ENCODE assay signal across 13 cellular contexts in the genomic region with DNA sequence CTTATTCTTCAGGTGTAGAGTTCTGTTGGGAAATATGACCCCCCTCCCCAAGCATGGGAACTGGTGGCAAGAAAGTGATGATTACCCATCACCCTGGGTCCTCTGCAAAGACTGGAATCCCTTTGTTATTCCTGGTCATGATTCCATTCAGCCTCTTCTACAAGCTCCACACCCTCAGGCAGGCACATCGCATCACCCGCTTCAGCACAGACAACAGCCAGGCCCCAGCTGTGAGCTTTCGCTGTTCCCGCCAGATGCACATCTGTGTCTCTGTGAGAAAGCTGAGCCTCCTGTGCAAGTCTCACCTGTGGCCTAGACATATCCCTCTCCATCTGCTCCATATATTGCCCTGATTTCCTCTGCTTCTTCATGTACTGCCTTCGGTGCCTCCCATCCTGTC.
DNase-seq lines count a peak whose midpoint lies in the region; ATAC-seq and TF ChIP-seq lines count a peak whose summit lies in the region.
"Had no signal": no experiment of that assay in that cellular context is flagged by ENCODE, and none has a peak within 500 bp of the region (broad histone marks: within the 10 kb centered on the region; RNA-seq: fewer than 3 reads in every experiment).

No MANE protein-coding gene starts in this region.

- peaks cover 6% of the 10 kb centered on the region for H3K36me3 Mint-ChIP-seq in glutamatergic neuron (ENCODE audit: unreplicated experiment)

- H3K4me1 Mint-ChIP-seq in glutamatergic neuron (ENCODE audit: low read depth, unreplicated experiment) = peaks cover 18% of the 10 kb centered on the region

- peak overlapping the region; percentile 98 for H3K27ac Mint-ChIP-seq in glutamatergic neuron (ENCODE audit: unreplicated experiment)
- H3K27ac Mint-ChIP-seq: HFFc6 had no signal

- peaks cover 15% of the 10 kb centered on the region for H3K9me3 Mint-ChIP-seq in glutamatergic neuron (ENCODE audit: unreplicated experiment)

- ATAC-seq in SK-N-SH treated with all-trans-retinoic acid at 6 μM for 48 hours = no peak

- peak overlapping the region; percentile 78 for H3K4me3 Mint-ChIP-seq in glutamatergic neuron (ENCODE audit: unreplicated experiment)
- H3K4me3 Mint-ChIP-seq: HFFc6 had no signal

- peaks cover 17% of the 10 kb centered on the region for H3K27me3 Mint-ChIP-seq in glutamatergic neuron (ENCODE audit: unreplicated experiment)

- TF ChIP-seq CTCF in glutamatergic neuron (IDR thresholded peaks at IDR 0.05; ENCODE audit: partially characterized antibody, unreplicated experiment) = no peak

- peak; percentile 0 for DNase-seq in DMS53 (lab: John Stamatoyannopoulos, UW)
- no peak for DNase-seq in DMS53 treated with DMSO at 0.1 percent for 48 hours (lab: John Stamatoyannopoulos, UW; ENCODE audit: unreplicated experiment)
- peak; percentile 90 for DNase-seq in NCI-H2171 treated with DMSO at 0.1 percent for 48 hours (lab: John Stamatoyannopoulos, UW)
- DNase-seq in glutamatergic neuron = peak; percentile 66
- DNase-seq in stimulated activated CD8-positive, alpha-beta memory T cell treated with anti-CD3 and anti-CD28 coated beads, Interleukin-4, amount 100 ng/mL, for 48 hours = no peak
- no peak for DNase-seq in activated CD4-positive, alpha-beta T cell treated with anti-CD3 and anti-CD28 coated beads for 4 hours
- DNase-seq: AML-193, DMS79, HCEC 1CT, HFFc6, IMR-90, KBM-7 had no signal

TF ChIP-seq in SK-N-SH treated with all-trans-retinoic acid at 6 μM for 48 hours, 23 proteins besides CTCF, POLR2A, EP300 and RAD21:
- TF ChIP-seq ZNF8 (CRISPR knock-in tag; IDR thresholded peaks at IDR 0.05) = no peak

Comparison
In these comparisons a context has a peak if more than half of its experiments do, and no peak if none do; other contexts are left out.
1. DNase-seq: peak in DMS53 (single experiment), NCI-H2171 treated with DMSO at 0.1 percent for 48 hours (single experiment) and glutamatergic neuron (single experiment); none in DMS53 treated with DMSO at 0.1 percent for 48 hours (single experiment), stimulated activated CD8-positive, alpha-beta memory T cell treated with anti-CD3 and anti-CD28 coated beads, Interleukin-4, amount 100 ng/mL, for 48 hours (single experiment) and activated CD4-positive, alpha-beta T cell treated with anti-CD3 and anti-CD28 coated beads for 4 hours (0 of 2).